11 cellular contexts compared by ENCODE assay signal in genomic region chr2:9287400-9288059, GRCh38.
DNase-seq lines count a peak whose midpoint lies in the region; ATAC-seq and TF ChIP-seq lines count a peak whose summit lies in the region.
"Had no signal": no experiment of that assay in that cellular context is flagged by ENCODE, and none has a peak within 500 bp of the region (broad histone marks: within the 10 kb centered on the region; RNA-seq: fewer than 3 reads in every experiment).

No MANE protein-coding gene starts in this region.

- H4K20me1 ChIP-seq in SK-N-SH (ENCODE audit: insufficient read depth): no peaks in the 10 kb centered on the region; the same call in 1 of the 2 replicates

- H3K4me2 ChIP-seq in SK-N-SH: peak overlapping the region; percentile 60

- peak; percentile 99 for DNase-seq in HCEC 1CT
- no peak for DNase-seq in SK-N-SH
- DNase-seq in fibroblast of mammary gland (ENCODE audit: low read depth): peak; percentile 99
- peak; percentile 95 for DNase-seq in stromal cell of bone marrow (ENCODE audit: low read depth)
- no peak for DNase-seq in activated CD4-positive, alpha-beta T cell treated with anti-CD3 and anti-CD28 coated beads for 36 hours
- DNase-seq in globus pallidus (ENCODE audit: low spot score): no peak
- DNase-seq in hippocampal formation (lab: John Stamatoyannopoulos, UW): no peak
- DNase-seq in hypothalamus (lab: John Stamatoyannopoulos, UW): no peak
- DNase-seq: NCI-H510A had no signal

- POLR2A ChIA-PET in SK-N-SH (lab: Yijun Ruan, JAX): no interaction called here
- POLR2A ChIA-PET in activated CD4-positive, alpha-beta T cell treated with anti-CD3 and anti-CD28 coated beads for 36 hours (lab: Charles Lee): no interaction called here

- peaks cover 81% of the 10 kb centered on the region for H3K79me2 ChIP-seq in SK-N-SH (ENCODE audit: insufficient read depth)

- CTCF ChIA-PET in SK-N-SH (lab: Yijun Ruan, JAX): interaction anchor here (0.9 to 1.6 kb wide), 4 partner anchors 9 to 84 kb away, joined by 3 to 5 read pairs (median 3); no protein-coding TSS in a partner anchor
- CTCF ChIA-PET in activated CD4-positive, alpha-beta T cell treated with anti-CD3 and anti-CD28 coated beads for 36 hours (lab: Charles Lee): no interaction called here

- peak overlapping the region; percentile 60 for H3K9ac ChIP-seq in SK-N-SH
- H3K9ac ChIP-seq: parathyroid adenoma had no signal

- no peaks in the 10 kb centered on the region for H3K27me3 Mint-ChIP-seq in activated CD4-positive, alpha-beta T cell treated with anti-CD3 and anti-CD28 coated beads for 36 hours

- no peaks in the 10 kb centered on the region for H3K9me3 Mint-ChIP-seq in activated CD4-positive, alpha-beta T cell treated with anti-CD3 and anti-CD28 coated beads for 36 hours (ENCODE audit: low read depth)
- H3K9me3 Mint-ChIP-seq: activated naive CD4-positive, alpha-beta T cell treated with anti-CD3 and anti-CD28 coated beads, Interleukin-2, amount 50 U/mL, for 72 hours had no signal

- no peak overlapping the region for H3K4me3 Mint-ChIP-seq in activated CD4-positive, alpha-beta T cell treated with anti-CD3 and anti-CD28 coated beads for 36 hours

- H3K4me3 ChIP-seq in SK-N-SH (ENCODE audit: low read depth in 2 of 2, low read length in 1 of 2): no peak overlapping the region
- no peak overlapping the region for H3K4me3 ChIP-seq in fibroblast of mammary gland (ENCODE audit: control insufficient read depth, low read depth, low read length)

- peak overlapping the region; percentile 64 to 95 for H3K27ac ChIP-seq in SK-N-SH (ENCODE audit: low read depth in 2 of 2, low read length in 1 of 2)
- H3K27ac ChIP-seq: parathyroid adenoma had no signal

- intact Hi-C loops in activated CD4-positive, alpha-beta T cell treated with anti-CD3 and anti-CD28 coated beads for 36 hours (cut with DNase I, micrococcal nuclease): no loop called here

- no peaks in the 10 kb centered on the region for H3K27me3 ChIP-seq in SK-N-SH (ENCODE audit: insufficient read depth)

- peaks cover 26 to 41% of the 10 kb centered on the region in 2 experiments for H3K36me3 ChIP-seq in SK-N-SH (replicated peaks in 1 of 2; ENCODE audit: control insufficient read depth in 1 of 2, insufficient read depth in 2 of 2, low read length in 1 of 2)

- peaks cover 48% of the 10 kb centered on the region for H3F3A ChIP-seq in SK-N-SH (replicated peaks; ENCODE audit: insufficient read depth)

- H3K9me2 ChIP-seq in SK-N-SH: no peaks in the 10 kb centered on the region

- 42% methylated on average over 15 of the region's 15 CpGs for WGBS in SK-N-SH (ENCODE audit: low lambda C conversion rate)

- H3K9me3 ChIP-seq in SK-N-SH: no peaks in the 10 kb centered on the region

- H3K36me3 Mint-ChIP-seq in activated CD4-positive, alpha-beta T cell treated with anti-CD3 and anti-CD28 coated beads for 36 hours (ENCODE audit: low read depth): no peaks in the 10 kb centered on the region
- H3K36me3 Mint-ChIP-seq: activated naive CD4-positive, alpha-beta T cell treated with anti-CD3 and anti-CD28 coated beads, Interleukin-2, amount 50 U/mL, for 72 hours had no signal

- H3K27ac Mint-ChIP-seq in activated CD4-positive, alpha-beta T cell treated with anti-CD3 and anti-CD28 coated beads for 36 hours: no peak overlapping the region
- H3K27ac Mint-ChIP-seq: activated naive CD4-positive, alpha-beta T cell treated with anti-CD3 and anti-CD28 coated beads, Interleukin-2, amount 50 U/mL, for 72 hours had no signal

- no peak overlapping the region for H2AFZ ChIP-seq in SK-N-SH (ENCODE audit: low read depth)
- H2AFZ ChIP-seq: parathyroid adenoma had no signal

- peak; percentile 40 to 99; a peak in 3 of 4 replicates for TF ChIP-seq EP300 in SK-N-SH (IDR thresholded peaks at IDR 0.05; ENCODE audit: borderline replicate concordance in 1 of 2, low read depth in 1 of 2, low read length in 1 of 2)

- no peaks in the 10 kb centered on the region for H3K4me1 Mint-ChIP-seq in activated CD4-positive, alpha-beta T cell treated with anti-CD3 and anti-CD28 coated beads for 36 hours

- ATAC-seq in activated CD4-positive, alpha-beta T cell treated with anti-CD3 and anti-CD28 coated beads for 36 hours: no peak
- ATAC-seq: activated naive CD4-positive, alpha-beta T cell treated with anti-CD3 and anti-CD28 coated beads, Interleukin-2, amount 50 U/mL, for 72 hours had no signal

- peaks cover 11 to 41% of the 10 kb centered on the region in 2 experiments; a peak in 3 of 4 replicates for H3K4me1 ChIP-seq in SK-N-SH (ENCODE audit: control insufficient read depth in 1 of 2, insufficient read depth in 2 of 2, low read depth in 1 of 2, low read length in 1 of 2)
- H3K4me1 ChIP-seq: parathyroid adenoma had no signal

- TF ChIP-seq RAD21 in SK-N-SH (IDR thresholded peaks at IDR 0.05; ENCODE audit: low read length): no peak

- TF ChIP-seq CTCF in SK-N-SH (IDR thresholded peaks at IDR 0.05): no peak
- TF ChIP-seq CTCF in fibroblast of mammary gland (conservative IDR thresholded peaks at IDR 0.05; ENCODE audit: control insufficient read depth, insufficient read depth, low read depth, low read length): no peak

TF ChIP-seq in SK-N-SH, 30 proteins besides CTCF, POLR2A, EP300 and RAD21 (continues in another document):
- TF ChIP-seq REST (IDR thresholded peaks at IDR 0.05; ENCODE audit: low read depth, low read length) (peak; percentile 66; the same call in 1 of the 2 replicates), ZBTB33 (IDR thresholded peaks at IDR 0.05; ENCODE audit: borderline replicate concordance, low read depth) (peak; percentile 90; the same call in 1 of the 2 replicates), YY1 (IDR thresholded peaks at IDR 0.05; ENCODE audit: low read depth) (peak; percentile 64; the same call in 1 of the 2 replicates), RCOR1 (IDR thresholded peaks at IDR 0.05; ENCODE audit: low read length) (no peak), TCF12 (IDR thresholded peaks at IDR 0.05) (peak; percentile 99), MEF2A (IDR thresholded peaks at IDR 0.05; ENCODE audit: borderline replicate concordance, low read depth) (peak; percentile 59; the same call in 1 of the 2 replicates), NFIC (IDR thresholded peaks at IDR 0.05; ENCODE audit: borderline replicate concordance) (peak; percentile 96), FOXM1 (IDR thresholded peaks at IDR 0.05; ENCODE audit: low read depth) (peak; percentile 94), USF1 (IDR thresholded peaks at IDR 0.05; ENCODE audit: borderline replicate concordance, low read depth) (no peak; the same call in 1 of the 2 replicates), USF2 (IDR thresholded peaks at IDR 0.05; ENCODE audit: borderline replicate concordance, low read depth, low read length) (no peak), GATA2 (CRISPR knock-in tag; IDR thresholded peaks at IDR 0.05) (no peak)

Comparison
In these comparisons a context has a peak if more than half of its experiments do, and no peak if none do; other contexts are left out.
1. DNase-seq: peak in HCEC 1CT (single experiment), fibroblast of mammary gland (single experiment) and stromal cell of bone marrow (single experiment); none in SK-N-SH (single experiment), activated CD4-positive, alpha-beta T cell treated with anti-CD3 and anti-CD28 coated beads for 36 hours (single experiment), globus pallidus (single experiment), hippocampal formation (0 of 2) and hypothalamus (0 of 51).